ENCODE assay signal across 10 cellular contexts in genomic region chr3:98980915-98981596, GRCh38.
A peak's percentile ranks its signal among the peaks of the same experiment; 100 is the strongest.
DNase-seq lines count a peak whose midpoint lies in the region; FAIRE-seq and TF ChIP-seq lines count a peak whose summit lies in the region.
"Had no signal": no experiment of that assay in that cellular context is flagged by ENCODE, and none has a peak within 500 bp of the region (broad histone marks: within the 10 kb centered on the region; RNA-seq: fewer than 3 reads in every experiment).

No MANE protein-coding gene starts in this region.

- H3K4me2 ChIP-seq in keratinocyte (ENCODE audit: control insufficient read depth, extremely low read depth, insufficient read depth, low read depth, low read length) = peak overlapping the region; percentile 37

- H3K9ac ChIP-seq in keratinocyte (ENCODE audit: control insufficient read depth, extremely low read depth, insufficient read depth, low read length) = peak overlapping the region; percentile 33

- DNase-seq in GM18507 (ENCODE audit: extremely low spot score, insufficient read length, low read depth) = no peak
- peak; percentile 51 for DNase-seq in H4 (ENCODE audit: low spot score)
- peak; percentile 27 for DNase-seq in KBM-7
- DNase-seq in keratinocyte (ENCODE audit: low read depth, low spot score) = no peak
- DNase-seq in SKM-1 treated with dmso at 0.1 percent for 144 hours (lab: John Stamatoyannopoulos, UW; ENCODE audit: unreplicated experiment) = no peak
- no peak for DNase-seq in NCI-H748 (lab: John Stamatoyannopoulos, UW; ENCODE audit: unreplicated experiment)
- DNase-seq in H7 = no peak
- DNase-seq in stimulated activated CD8-positive, alpha-beta memory T cell treated with anti-CD3 and anti-CD28 coated beads, Interleukin-4, amount 100 ng/mL, for 48 hours = no peak
- DNase-seq: activated CD8-positive, alpha-beta memory T cell treated with anti-CD3 and anti-CD28 coated beads for 24 hours; left cardiac atrium had no signal

- H3K9me3 ChIP-seq in keratinocyte (ENCODE audit: control insufficient read depth, low read depth, low read length) = no peaks in the 10 kb centered on the region

- no peaks in the 10 kb centered on the region for H4K20me1 ChIP-seq in keratinocyte (ENCODE audit: control insufficient read depth, extremely low read depth, insufficient read depth, low read length)

- FAIRE-seq in GM18507 (lab: Jason Lieb, UNC) (peak; percentile 69), keratinocyte (lab: Jason Lieb, UNC) (peak; percentile 84)

- in situ Hi-C loops in KBM-7 (cut with MboI; ENCODE audit: low pct_unique_long_range_greater_than_20kb, low sequenced_read_pairs) = loop anchor here (25.0 kb wide), 2 partner anchors 169 to 369 kb away; no protein-coding TSS in a partner anchor

- H3K4me3 ChIP-seq in keratinocyte (ENCODE audit: control insufficient read depth in 2 of 3, extremely low read depth in 1 of 3, insufficient read depth in 2 of 3, low read depth in 1 of 3, low read length in 3 of 3) = peak overlapping the region; percentile 2 to 48 (median 46)
- no peak overlapping the region for H3K4me3 ChIP-seq in H7 (ENCODE audit: insufficient read depth, low read depth, low read length)

- H3K9me1 ChIP-seq in keratinocyte (ENCODE audit: control insufficient read depth, extremely low read depth, insufficient read depth, low read length) = no peaks in the 10 kb centered on the region

- H3K27ac ChIP-seq in keratinocyte (ENCODE audit: control insufficient read depth, insufficient read depth, low read length) = peak overlapping the region; percentile 16

- no peaks in the 10 kb centered on the region for H3K27me3 ChIP-seq in keratinocyte (ENCODE audit: control insufficient read depth, extremely low read depth, insufficient read depth, low read length)
- H3K27me3 ChIP-seq in H7 (ENCODE audit: control insufficient read depth, insufficient read depth, low read length) = no peaks in the 10 kb centered on the region

- dilution Hi-C loops in keratinocyte (cut with MboI; ENCODE audit: extremely low pct_ligation_motif_present, low sequenced_read_pairs) = no loop called here

- H2AFZ ChIP-seq in keratinocyte (ENCODE audit: control insufficient read depth, low read length) = no peak overlapping the region

- no peak for TF ChIP-seq CTCF in keratinocyte (optimal IDR thresholded peaks at IDR 0.05 in 1 of 3, IDR thresholded peaks at IDR 0.05 in 1 of 3, conservative IDR thresholded peaks at IDR 0.05 in 1 of 3; ENCODE audit: extremely low read depth in 1 of 3, insufficient read depth in 2 of 3, low read length in 3 of 3)

- H3K36me3 ChIP-seq in keratinocyte (ENCODE audit: control insufficient read depth in 2 of 2, extremely low read depth in 1 of 2, insufficient read depth in 2 of 2, low read length in 2 of 2) = peaks cover 0 to 3% of the 10 kb centered on the region in 2 experiments
- no peaks in the 10 kb centered on the region for H3K36me3 ChIP-seq in H7 (replicated peaks; ENCODE audit: control insufficient read depth, insufficient read depth, low read length)

- H3K79me2 ChIP-seq in keratinocyte (ENCODE audit: control insufficient read depth, insufficient read depth, low read length) = peaks cover 23% of the 10 kb centered on the region

- H3K4me1 ChIP-seq in keratinocyte (ENCODE audit: control insufficient read depth, extremely low read depth, insufficient read depth, low read length) = peaks cover 29% of the 10 kb centered on the region

Comparison
In these comparisons a context has a peak if more than half of its experiments do, and no peak if none do; other contexts are left out.
1. DNase-seq: peak in H4 (single experiment) and KBM-7 (single experiment); none in GM18507 (single experiment), keratinocyte (single experiment), SKM-1 treated with dmso at 0.1 percent for 144 hours (single experiment), NCI-H748 (single experiment), H7 (single experiment) and stimulated activated CD8-positive, alpha-beta memory T cell treated with anti-CD3 and anti-CD28 coated beads, Interleukin-4, amount 100 ng/mL, for 48 hours (single experiment).